Comparison of ENCODE assay signal across 29 cellular contexts in genomic region chr19:1627194-1627593, GRCh38.
"Had no signal": no experiment of that assay in that cellular context is flagged by ENCODE, and none has a peak within 500 bp of the region (broad histone marks: within the 10 kb centered on the region; RNA-seq: fewer than 3 reads in every experiment).

No MANE protein-coding gene starts in this region.

- DNase-seq: heart right ventricle; kidney glomerular epithelial cell; left cardiac atrium; mesendoderm; naive B cell; natural killer cell; nephron progenitor cell; posterior cingulate gyrus; stimulated activated CD4-positive, alpha-beta T cell treated with anti-CD3 and anti-CD28 coated beads, Interleukin-12 subunit alpha, Interleukin-12 subunit beta, amount 100 ng/mL, for 4 hours; stimulated activated CD4-positive, alpha-beta T cell treated with anti-CD3 and anti-CD28 coated beads, Interleukin-15, amount 100 ng/mL, for 24 hours; stimulated activated CD4-positive, alpha-beta T cell treated with anti-CD3 and anti-CD28 coated beads, Interleukin-2, amount 100 ng/mL, for 24 hours; stimulated activated CD4-positive, alpha-beta T cell treated with anti-CD3 and anti-CD28 coated beads, Interleukin-4, amount 100 ng/mL, for 1 hour; stimulated activated naive CD4-positive, alpha-beta T cell; tibial artery; trophoblast cell; upper lobe of right lung had no signal

- H3K27me3 Mint-ChIP-seq: naive B cell; stimulated activated naive CD8-positive, alpha-beta T cell treated with anti-CD3 and anti-CD28 coated beads, Interleukin-15, Interleukin-2, amounts not matched to agents 100 ng/mL and 50 ng/mL, for 24 hours had no signal

- H3K4me1 ChIP-seq: heart right ventricle, pancreas, psoas muscle, suprapubic skin, tibial artery, upper lobe of right lung had no signal

- H3K36me3 Mint-ChIP-seq: natural killer cell had no signal

- H3K4me2 ChIP-seq: hepatocyte had no signal

- H3K9me3 ChIP-seq: heart right ventricle, pancreas, psoas muscle, suprapubic skin, thoracic aorta, tibial artery, upper lobe of right lung had no signal

- H3K9me3 Mint-ChIP-seq: mesothelial cell of epicardium; naive B cell; natural killer cell; nephron progenitor cell; stimulated activated naive CD8-positive, alpha-beta T cell treated with anti-CD3 and anti-CD28 coated beads, Interleukin-15, Interleukin-2, amounts not matched to agents 100 ng/mL and 50 ng/mL, for 24 hours had no signal

- FAIRE-seq: keratinocyte, pancreas, urothelium cell line had no signal

- H3K4me3 ChIP-seq: heart right ventricle, hepatocyte, lung, pancreas, psoas muscle, skin epidermis, suprapubic skin, thoracic aorta, tibial artery, upper lobe of right lung had no signal

- H2AFZ ChIP-seq: hepatocyte had no signal

- H3K27ac Mint-ChIP-seq: mesothelial cell of epicardium; naive B cell; nephron progenitor cell; stimulated activated naive CD8-positive, alpha-beta T cell treated with anti-CD3 and anti-CD28 coated beads, Interleukin-15, Interleukin-2, amounts not matched to agents 100 ng/mL and 50 ng/mL, for 24 hours had no signal

- H3K27ac ChIP-seq: heart right ventricle, hepatocyte, pancreas, psoas muscle, skin epidermis, suprapubic skin, thoracic aorta, tibial artery, upper lobe of right lung had no signal

- ATAC-seq: heart right ventricle, left cardiac atrium, left lobe of liver, natural killer cell, pancreas, psoas muscle, sciatic nerve, upper lobe of right lung had no signal

- H3K36me3 ChIP-seq: pancreas had no signal

- H3K4me3 Mint-ChIP-seq: mesothelial cell of epicardium; natural killer cell; nephron progenitor cell; stimulated activated naive CD8-positive, alpha-beta T cell treated with anti-CD3 and anti-CD28 coated beads, Interleukin-15, Interleukin-2, amounts not matched to agents 100 ng/mL and 50 ng/mL, for 24 hours had no signal

- H3K27me3 ChIP-seq: heart right ventricle, hepatocyte, pancreas, suprapubic skin, tibial artery, upper lobe of right lung had no signal
